ENCODE assay signal across 30 cellular contexts in the genomic region with DNA sequence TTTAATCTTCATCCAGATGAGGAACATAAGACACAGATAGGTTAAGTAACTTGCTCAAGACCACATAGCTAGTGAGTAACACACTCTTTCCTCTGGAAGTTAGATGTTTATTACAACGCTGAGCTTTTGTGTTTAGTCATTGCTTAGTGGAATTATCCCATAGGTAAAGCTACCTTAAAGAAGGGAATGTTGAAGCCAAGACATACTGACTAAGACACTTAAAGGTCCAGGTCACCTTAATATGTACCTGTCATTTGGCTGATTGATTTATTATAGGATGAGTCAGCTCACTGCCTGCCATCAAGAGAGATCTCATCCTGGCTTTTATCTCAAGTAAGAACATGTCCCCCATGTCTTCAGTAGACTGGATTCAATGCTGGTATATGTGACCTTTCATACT. TPM values are rescaled to one million over a fixed set of nuclear protein-coding genes. Genes with fewer than 3 reads are reported as not detected.
"Had no signal": no experiment of that assay in that cellular context is flagged by ENCODE, and none has a peak within 500 bp of the region (broad histone marks: within the 10 kb centered on the region; RNA-seq: fewer than 3 reads in every experiment).

No MANE protein-coding gene starts in this region.

- FAIRE-seq: endometrium had no signal

- ATAC-seq: activated CD8-positive, alpha-beta memory T cell treated with anti-CD3 and anti-CD28 coated beads, Interleukin-2, amount 10 ng/mL, durations not matched to agents 7 days and 5 days; activated CD8-positive, alpha-beta T cell treated with anti-CD3 and anti-CD28 coated beads for 36 hours; activated naive CD4-positive, alpha-beta T cell treated with anti-CD3 and anti-CD28 coated beads, Interleukin-2, amount 50 U/mL, for 72 hours; activated T-cell treated with anti-CD3 and anti-CD28 coated beads, Interleukin-2, amount 50 U/mL, for 72 hours; heart left ventricle; left ventricle myocardium superior; sciatic nerve; stimulated activated naive B cell treated with anti-CD40 and anti-IgM and Interleukin-4, amounts not matched to agents 10 μg/mL and 1 μg/mL and 100 μg/mL, for 72 hours had no signal

- DNase-seq: activated CD4-positive, alpha-beta T cell treated with anti-CD3 and anti-CD28 coated beads, Interleukin-2, amount 50 U/mL, for 1 hour; activated CD4-positive, CD25-positive, alpha-beta regulatory T cell treated with anti-CD3 and anti-CD28 coated beads, Interleukin-2, amount 50 U/mL, for 72 hours; activated CD8-positive, alpha-beta memory T cell treated with anti-CD3 and anti-CD28 coated beads, Interleukin-2, amount 10 ng/mL, durations not matched to agents 7 days and 5 days; activated CD8-positive, alpha-beta T cell treated with anti-CD3 and anti-CD28 coated beads for 36 hours; activated naive CD4-positive, alpha-beta T cell; activated T-cell treated with anti-CD3 and anti-CD28 coated beads, Interleukin-2, amount 50 U/mL, for 72 hours; anterior cingulate cortex; cerebellar nuclear complex; colonic mucosa; effector CD8-positive, alpha-beta T cell; foreskin fibroblast; heart left ventricle; left ventricle myocardium superior; naive B cell; ovary; retina; stimulated activated CD4-positive, alpha-beta T cell treated with anti-CD3 and anti-CD28 coated beads, Interleukin-4, amount 100 ng/mL, for 24 hours; stimulated activated naive B cell treated with anti-CD40 and anti-IgM and Interleukin-4, amounts not matched to agents 10 μg/mL and 1 μg/mL and 100 μg/mL, for 72 hours; stomach; T-helper 9 cell; thyroid gland; upper lobe of left lung; WERI-Rb-1 had no signal

- H3K27me3 ChIP-seq: cardiac muscle cell, colonic mucosa, ovary, stomach, thyroid gland, upper lobe of left lung, vagina had no signal

- H3K27ac ChIP-seq: cardiac muscle cell, colonic mucosa, ovary, skin epidermis, stomach, thyroid gland, upper lobe of left lung, vagina, WERI-Rb-1 had no signal

- H3K4me1 ChIP-seq: colonic mucosa, stomach, thyroid gland, vagina had no signal

- H3K36me3 ChIP-seq: cardiac muscle cell, colonic mucosa, heart left ventricle, ovary, stomach, thyroid gland, upper lobe of left lung, vagina, WERI-Rb-1 had no signal

- H3K9me3 ChIP-seq: colonic mucosa, heart left ventricle, ovary, stomach, thyroid gland, upper lobe of left lung, vagina had no signal

- H3K4me3 ChIP-seq: cardiac muscle cell, colonic mucosa, heart left ventricle, ovary, skin epidermis, stomach, thyroid gland, upper lobe of left lung, vagina had no signal

RNA-seq across cellular contexts. Expression of gene KDR, which starts 53.4 kb away (rescaled TPM):
- total RNA-seq: activated CD8-positive, alpha-beta memory T cell treated with anti-CD3 and anti-CD28 coated beads, Interleukin-2, amount 10 ng/mL, durations not matched to agents 7 days and 5 days; activated CD8-positive, alpha-beta T cell treated with anti-CD3 and anti-CD28 coated beads for 36 hours; activated naive CD4-positive, alpha-beta T cell treated with anti-CD3 and anti-CD28 coated beads, Interleukin-2, amount 50 U/mL, for 72 hours; activated T-cell treated with anti-CD3 and anti-CD28 coated beads, Interleukin-2, amount 50 U/mL, for 72 hours had no signal
- polyA plus RNA-seq: neural cell had no signal
